ENCODE assay signal across 9 cellular contexts in the genomic region with DNA sequence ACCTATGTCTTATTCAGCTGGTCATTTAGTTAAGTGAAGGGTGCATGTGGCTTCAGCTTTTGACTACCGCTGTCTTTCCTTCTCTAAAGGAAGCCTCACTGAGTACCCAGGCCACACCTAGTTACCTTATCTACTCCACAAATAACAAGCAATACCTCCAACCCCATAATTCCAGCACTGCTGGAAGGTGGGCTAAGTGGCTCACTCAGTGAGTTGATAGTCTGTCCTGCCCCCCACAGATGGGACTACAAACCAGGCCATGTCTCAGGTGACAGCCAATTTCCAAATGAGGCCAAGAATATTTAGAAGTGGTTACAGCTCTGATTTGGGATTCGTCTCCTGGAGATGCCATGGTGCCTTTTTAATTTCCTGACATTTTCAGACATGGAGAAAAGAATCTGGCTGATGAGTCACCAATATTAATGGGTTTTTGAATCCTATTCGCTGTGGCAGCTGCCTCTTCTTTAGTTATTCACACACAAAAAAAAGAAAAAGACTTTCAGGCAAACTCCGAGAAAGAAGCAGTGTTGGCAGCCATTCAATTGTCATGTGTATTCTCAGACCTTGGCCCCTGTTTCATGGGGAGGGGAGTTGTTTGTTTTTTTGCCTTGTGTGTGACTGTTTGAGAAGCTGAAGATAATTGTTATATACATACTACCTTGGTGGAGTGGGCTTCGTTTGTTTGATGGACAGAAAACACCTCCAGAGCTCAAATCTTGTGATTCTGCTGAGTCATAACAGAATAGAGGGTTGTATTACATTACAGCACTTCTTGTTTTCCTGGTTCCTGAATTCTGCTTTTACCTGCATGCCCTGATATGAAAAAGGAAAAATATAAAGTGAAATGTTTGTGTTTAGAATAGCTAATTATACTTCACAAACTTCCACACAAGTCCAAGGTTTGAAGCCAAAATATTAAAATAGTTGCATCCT.
A peak's percentile ranks its signal among the peaks of the same experiment; 100 is the strongest.
DNase-seq lines count a peak whose midpoint lies in the region; ATAC-seq and TF ChIP-seq lines count a peak whose summit lies in the region.
"Had no signal": no experiment of that assay in that cellular context is flagged by ENCODE, and none has a peak within 500 bp of the region (broad histone marks: within the 10 kb centered on the region; RNA-seq: fewer than 3 reads in every experiment).

No MANE protein-coding gene starts in this region.

- TF ChIP-seq CTCF in astrocyte of the cerebellum (IDR thresholded peaks at IDR 0.05; ENCODE audit: low read depth, low read length, missing control alignments) = no peak

- H3K4me3 ChIP-seq in astrocyte of the cerebellum (ENCODE audit: low read depth, low read length) = no peak overlapping the region

- in situ Hi-C loops in astrocyte of the cerebellum (cut with HindIII; ENCODE audit: low sequenced_read_pairs) = no loop called here
- in situ Hi-C loops in G401 (cut with HindIII; ENCODE audit: low sequenced_read_pairs) = no loop called here
- in situ Hi-C loops in KBM-7 (cut with MboI; ENCODE audit: low pct_unique_long_range_greater_than_20kb, low sequenced_read_pairs) = no loop called here

- ATAC-seq in GM18520 (IDR thresholded peaks at IDR 0.05; ENCODE audit: unreplicated experiment) = no peak

- DNase-seq in DMS53 (lab: John Stamatoyannopoulos, UW) (peak; percentile 75), NCI-H146 (lab: John Stamatoyannopoulos, UW) (peak; percentile 78), astrocyte of the cerebellum (ENCODE audit: low read depth) (peak; percentile 28), medulla oblongata (ENCODE audit: extremely low spot score) (peak; percentile 59), G401 (ENCODE audit: low spot score) (no peak), KBM-7 (no peak)
- DNase-seq in activated naive CD4-positive, alpha-beta T cell treated with Interleukin-2 at 50 U/mL for 16 hours = no peak
- DNase-seq: activated CD4-positive, CD25-positive, alpha-beta regulatory T cell had no signal

Comparison
In these comparisons a context has a peak if more than half of its experiments do, and no peak if none do; other contexts are left out.
1. DNase-seq: peak in DMS53 (single experiment), NCI-H146 (single experiment), astrocyte of the cerebellum (single experiment) and medulla oblongata (single experiment); none in G401 (single experiment), KBM-7 (single experiment) and activated naive CD4-positive, alpha-beta T cell treated with Interleukin-2 at 50 U/mL for 16 hours (single experiment).